ENCODE assay signal across 16 cellular contexts in the genomic region with DNA sequence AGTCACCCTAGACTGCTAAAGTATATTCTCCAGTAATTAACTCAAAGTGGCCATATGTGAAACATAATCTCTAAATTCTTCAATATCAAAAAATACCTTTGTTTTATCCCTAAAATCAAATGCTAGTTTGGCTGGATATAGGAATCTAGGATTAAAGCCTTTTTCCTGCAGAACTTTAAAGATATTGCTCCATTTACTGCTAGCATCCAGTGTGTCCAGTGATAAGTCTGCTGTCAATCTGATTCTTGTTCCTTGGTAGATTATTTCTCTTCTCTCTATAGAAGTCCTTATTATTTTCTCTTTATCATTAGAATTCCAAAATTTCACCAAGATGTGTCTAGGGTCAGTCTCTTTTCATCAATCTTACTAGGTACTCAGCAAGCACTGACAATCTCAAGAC.
"Had no signal": no experiment of that assay in that cellular context is flagged by ENCODE, and none has a peak within 500 bp of the region (broad histone marks: within the 10 kb centered on the region; RNA-seq: fewer than 3 reads in every experiment).

No MANE protein-coding gene starts in this region.

- ATAC-seq: activated CD8-positive, alpha-beta T cell treated with anti-CD3 and anti-CD28 coated beads for 36 hours; activated naive CD4-positive, alpha-beta T cell treated with anti-CD3 and anti-CD28 coated beads, Interleukin-2, amount 50 U/mL, for 72 hours; activated T-cell treated with anti-CD3 and anti-CD28 coated beads, Interleukin-2, amount 50 U/mL, for 4 hours; body of pancreas; esophagus mucosa; left cardiac atrium; lower lobe of right lung; sciatic nerve had no signal

- H3K4me1 Mint-ChIP-seq: mesothelial cell of epicardium had no signal

- DNase-seq: activated CD4-positive, alpha-beta T cell treated with anti-CD3 and anti-CD28 coated beads for 4 hours; activated CD8-positive, alpha-beta T cell treated with anti-CD3 and anti-CD28 coated beads for 36 hours; activated effector memory CD4-positive, alpha-beta T cell treated with anti-CD3 and anti-CD28 coated beads, Interleukin-2, amount 50 U/mL, for 16 hours; activated T-cell treated with anti-CD3 and anti-CD28 coated beads, Interleukin-2, amount 50 U/mL, for 4 hours; amygdala; body of pancreas; caudate nucleus; colonic mucosa; left cardiac atrium; lower lobe of right lung; trophoblast cell had no signal

- H3K27ac Mint-ChIP-seq: activated CD8-positive, alpha-beta T cell treated with anti-CD3 and anti-CD28 coated beads for 36 hours; activated naive CD4-positive, alpha-beta T cell treated with anti-CD3 and anti-CD28 coated beads, Interleukin-2, amount 50 U/mL, for 72 hours; mesothelial cell of epicardium; stimulated activated naive CD8-positive, alpha-beta T cell treated with anti-CD3 and anti-CD28 coated beads, Interleukin-15, Interleukin-2, amounts not matched to agents 100 ng/mL and 50 ng/mL, for 24 hours had no signal

- H3K27me3 Mint-ChIP-seq: activated CD8-positive, alpha-beta T cell treated with anti-CD3 and anti-CD28 coated beads for 36 hours; stimulated activated naive CD8-positive, alpha-beta T cell treated with anti-CD3 and anti-CD28 coated beads, Interleukin-15, Interleukin-2, amounts not matched to agents 100 ng/mL and 50 ng/mL, for 24 hours had no signal

- H3K36me3 Mint-ChIP-seq: mesothelial cell of epicardium had no signal

- H3K4me3 Mint-ChIP-seq: activated CD8-positive, alpha-beta T cell treated with anti-CD3 and anti-CD28 coated beads for 36 hours; activated T-cell treated with anti-CD3 and anti-CD28 coated beads, Interleukin-2, amount 50 U/mL, for 4 hours; mesothelial cell of epicardium; stimulated activated naive CD8-positive, alpha-beta T cell treated with anti-CD3 and anti-CD28 coated beads, Interleukin-15, Interleukin-2, amounts not matched to agents 100 ng/mL and 50 ng/mL, for 24 hours had no signal
